Comparison of ENCODE assay signal across 1 cellular context in the genomic region with DNA sequence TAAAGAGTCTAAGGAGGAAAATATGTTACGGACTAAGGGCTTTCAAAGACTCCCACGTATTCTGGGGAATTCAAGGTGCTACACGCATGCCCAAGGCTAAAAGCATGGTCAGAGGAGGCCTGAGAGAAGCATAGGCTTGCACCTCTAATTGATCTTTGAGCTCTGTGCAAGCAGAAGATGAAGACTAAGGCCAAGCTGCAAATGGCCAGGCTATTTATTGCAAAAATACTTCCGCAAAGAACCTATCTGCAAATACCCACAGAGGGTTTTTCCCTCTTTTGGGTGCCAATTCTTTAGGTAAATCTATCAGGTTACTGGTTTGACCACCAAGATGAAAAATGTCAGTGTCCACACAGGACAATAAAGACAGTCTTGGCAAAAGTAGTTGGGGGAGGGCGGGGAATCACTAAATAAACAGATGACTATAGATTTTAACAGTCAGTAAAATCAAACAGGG.
TF ChIP-seq lines count a peak whose summit lies in the region.

No MANE protein-coding gene starts in this region.

TF ChIP-seq in IMR-90, 13 proteins besides CTCF, POLR2A, EP300 and RAD21 (continued from another document):
- TF ChIP-seq FOS (IDR thresholded peaks at IDR 0.05; ENCODE audit: low read depth, low read length) (no peak), MAZ (IDR thresholded peaks at IDR 0.05; ENCODE audit: borderline replicate concordance, low read depth, low read length) (no peak), CHD1 (IDR thresholded peaks at IDR 0.05; ENCODE audit: low read depth, low read length) (no peak), MXI1 (IDR thresholded peaks at IDR 0.05; ENCODE audit: borderline replicate concordance, low read depth, low read length) (no peak), RCOR1 (IDR thresholded peaks at IDR 0.05; ENCODE audit: insufficient replicate concordance, low read length) (no peak), NFE2L2 (IDR thresholded peaks at IDR 0.05; ENCODE audit: low read depth, low read length) (no peak), SMC3 (IDR thresholded peaks at IDR 0.05; ENCODE audit: low read depth, low read length) (no peak), RFX5 (IDR thresholded peaks at IDR 0.05; ENCODE audit: low read depth, low read length) (no peak), BHLHE40 (IDR thresholded peaks at IDR 0.05; ENCODE audit: low read depth, low read length) (no peak)
- TF ChIP-seq, protein P1, sequence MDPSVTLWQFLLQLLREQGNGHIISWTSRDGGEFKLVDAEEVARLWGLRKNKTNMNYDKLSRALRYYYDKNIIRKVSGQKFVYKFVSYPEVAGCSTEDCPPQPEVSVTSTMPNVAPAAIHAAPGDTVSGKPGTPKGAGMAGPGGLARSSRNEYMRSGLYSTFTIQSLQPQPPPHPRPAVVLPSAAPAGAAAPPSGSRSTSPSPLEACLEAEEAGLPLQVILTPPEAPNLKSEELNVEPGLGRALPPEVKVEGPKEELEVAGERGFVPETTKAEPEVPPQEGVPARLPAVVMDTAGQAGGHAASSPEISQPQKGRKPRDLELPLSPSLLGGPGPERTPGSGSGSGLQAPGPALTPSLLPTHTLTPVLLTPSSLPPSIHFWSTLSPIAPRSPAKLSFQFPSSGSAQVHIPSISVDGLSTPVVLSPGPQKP (IDR thresholded peaks at IDR 0.05; ENCODE audit: borderline replicate concordance, low read depth, low read length) = no peak
- TF ChIP-seq, protein P2, sequence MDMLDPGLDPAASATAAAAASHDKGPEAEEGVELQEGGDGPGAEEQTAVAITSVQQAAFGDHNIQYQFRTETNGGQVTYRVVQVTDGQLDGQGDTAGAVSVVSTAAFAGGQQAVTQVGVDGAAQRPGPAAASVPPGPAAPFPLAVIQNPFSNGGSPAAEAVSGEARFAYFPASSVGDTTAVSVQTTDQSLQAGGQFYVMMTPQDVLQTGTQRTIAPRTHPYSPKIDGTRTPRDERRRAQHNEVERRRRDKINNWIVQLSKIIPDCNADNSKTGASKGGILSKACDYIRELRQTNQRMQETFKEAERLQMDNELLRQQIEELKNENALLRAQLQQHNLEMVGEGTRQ (IDR thresholded peaks at IDR 0.05; ENCODE audit: low read depth, low read length) = no peak
